In the genomic region with DNA sequence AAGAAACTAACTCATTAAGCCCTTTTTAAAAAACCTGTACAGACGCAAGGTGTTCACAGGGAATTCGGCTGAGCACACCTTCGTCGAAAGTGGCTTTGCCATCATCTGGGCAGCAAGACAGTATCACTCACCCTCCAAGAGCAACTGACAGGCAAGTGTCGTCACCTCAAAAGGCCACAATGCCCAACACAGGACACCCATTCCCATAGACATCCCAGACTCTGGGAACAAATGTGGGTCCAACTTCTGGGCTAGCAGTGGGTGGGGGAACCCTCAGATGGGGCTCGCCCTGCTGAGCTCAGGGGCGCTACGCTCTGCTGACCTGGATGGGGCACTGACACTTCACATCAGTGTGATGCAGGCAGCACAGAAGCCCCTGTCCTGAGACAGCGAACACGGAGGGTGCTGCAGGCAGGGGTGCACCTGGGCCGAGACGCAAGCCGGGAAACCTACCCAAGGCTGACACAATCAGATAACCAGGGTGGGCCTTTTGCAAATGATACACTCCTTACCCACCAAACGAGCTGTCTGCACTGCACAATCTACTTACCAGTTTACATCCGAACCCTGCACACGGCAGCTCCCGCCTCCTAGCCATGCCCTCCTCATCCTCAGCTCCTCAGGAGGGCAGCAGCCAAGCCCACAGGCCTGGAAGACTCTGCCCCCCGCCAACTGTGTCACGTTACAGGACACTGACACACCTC, we compare ENCODE assay signal across 13 cellular contexts. TPM values are rescaled to one million over a fixed set of nuclear protein-coding genes. Genes with fewer than 3 reads are reported as not detected.
A peak's percentile ranks its signal among the peaks of the same experiment; 100 is the strongest.
DNase-seq lines count a peak whose midpoint lies in the region; ATAC-seq and TF ChIP-seq lines count a peak whose summit lies in the region.
"Had no signal": no experiment of that assay in that cellular context is flagged by ENCODE, and none has a peak within 500 bp of the region (broad histone marks: within the 10 kb centered on the region; RNA-seq: fewer than 3 reads in every experiment).

No MANE protein-coding gene starts in this region.

- intact Hi-C loops in right cardiac atrium (cut with DNase I): loop anchor here in 2 of 4 donors (10.0 kb wide), 2 partner anchors 173 to 247 kb away; partner anchors contain the start of gene LARP4B (in 1 of the 2)
- intact Hi-C loops in Right ventricle myocardium superior (cut with DNase I): no loop called here
- intact Hi-C loops in posterior cingulate gyrus (cut with DNase I): loop anchor here (5.0 to 10.0 kb wide), 3 partner anchors 53 to 175 kb away; no protein-coding TSS in a partner anchor
- intact Hi-C loops in colonic mucosa (cut with DNase I): no loop called here

- peak overlapping the region; percentile 98 for H3K9ac ChIP-seq in neural cell (ENCODE audit: low read length)
- no peak overlapping the region for H3K9ac ChIP-seq in colonic mucosa (ENCODE audit: low read depth in 2 of 2, low read length in 2 of 2)

- no peaks in the 10 kb centered on the region for H3F3A ChIP-seq in neural cell (ENCODE audit: insufficient read depth, low read length, poor library complexity, severe bottlenecking)

- H3K4me3 ChIP-seq in right cardiac atrium (ENCODE audit: low read length) (peak overlapping the region; percentile 95), neural cell (ENCODE audit: low read length) (peak overlapping the region; percentile 98), colonic mucosa (no peak overlapping the region)

- H3K36me3 ChIP-seq in neural cell (ENCODE audit: insufficient read depth, low read length): no peaks in the 10 kb centered on the region
- no peaks in the 10 kb centered on the region for H3K36me3 ChIP-seq in colonic mucosa
- H3K36me3 ChIP-seq: cardiac muscle cell had no signal

- peak overlapping the region; percentile 90 for H3K4me3 Mint-ChIP-seq in endothelial cell (ENCODE audit: unreplicated experiment)
- H3K4me3 Mint-ChIP-seq: CD8-positive, alpha-beta T cell had no signal

- H3K4me2 ChIP-seq in neural cell (ENCODE audit: low read length): peak overlapping the region; percentile 94

- H3K4me1 ChIP-seq in right cardiac atrium (ENCODE audit: control insufficient read depth, insufficient read depth, low read length) (peaks cover 4% of the 10 kb centered on the region), colonic mucosa (no peaks in the 10 kb centered on the region)

- H2AFZ ChIP-seq in neural cell (ENCODE audit: low read depth, low read length): no peak overlapping the region

- peaks cover 6% of the 10 kb centered on the region for H3K36me3 Mint-ChIP-seq in endothelial cell (ENCODE audit: low read depth, unreplicated experiment)
- H3K36me3 Mint-ChIP-seq: CD8-positive, alpha-beta T cell had no signal

- no peaks in the 10 kb centered on the region for H3K9me3 Mint-ChIP-seq in endothelial cell (ENCODE audit: unreplicated experiment)
- H3K9me3 Mint-ChIP-seq: CD8-positive, alpha-beta T cell had no signal

- H3K27ac ChIP-seq in right cardiac atrium (ENCODE audit: low read length) (no peak overlapping the region), neural cell (ENCODE audit: low read length) (no peak overlapping the region), colonic mucosa (no peak overlapping the region)

- no peak for TF ChIP-seq CTCF in endothelial cell (IDR thresholded peaks at IDR 0.05; ENCODE audit: unreplicated experiment)
- TF ChIP-seq CTCF in neural cell (IDR thresholded peaks at IDR 0.05; ENCODE audit: poor library complexity, severe bottlenecking): no peak
- no peak for TF ChIP-seq CTCF in colonic mucosa (IDR thresholded peaks at IDR 0.05)

- H3K4me1 Mint-ChIP-seq in endothelial cell (ENCODE audit: unreplicated experiment): peaks cover 6% of the 10 kb centered on the region

- H3K9me3 ChIP-seq in right cardiac atrium (ENCODE audit: control insufficient read depth, low read length): no peaks in the 10 kb centered on the region
- no peaks in the 10 kb centered on the region for H3K9me3 ChIP-seq in neural cell (ENCODE audit: low read length)
- H3K9me3 ChIP-seq in colonic mucosa: no peaks in the 10 kb centered on the region

- H3K27me3 ChIP-seq in right cardiac atrium (ENCODE audit: control insufficient read depth, insufficient read depth): no peaks in the 10 kb centered on the region
- H3K27me3 ChIP-seq in neural cell (ENCODE audit: insufficient read depth, low read depth, low read length): no peaks in the 10 kb centered on the region
- H3K27me3 ChIP-seq in colonic mucosa: no peaks in the 10 kb centered on the region
- H3K27me3 ChIP-seq: cardiac muscle cell had no signal

- H3K79me2 ChIP-seq in neural cell (replicated peaks; ENCODE audit: insufficient read depth, low read length): peaks cover 56% of the 10 kb centered on the region

- TF ChIP-seq EP300 in neural cell (conservative IDR thresholded peaks at IDR 0.05; ENCODE audit: poor library complexity, severe bottlenecking): no peak

- ATAC-seq in right cardiac atrium: no peak
- no peak for ATAC-seq in Right ventricle myocardium superior (ENCODE audit: poor library complexity)
- ATAC-seq in activated CD4-positive, CD25-positive, alpha-beta regulatory T cell treated with anti-CD3 and anti-CD28 coated beads, Interleukin-2, amount 50 U/mL, for 24 hours: no peak
- no peak for ATAC-seq in GM21717 (IDR thresholded peaks at IDR 0.05; ENCODE audit: unreplicated experiment)
- ATAC-seq: CD8-positive, alpha-beta T cell had no signal

- no peak for TF ChIP-seq RAD21 in neural cell (conservative IDR thresholded peaks at IDR 0.05)

- H4K20me1 ChIP-seq in neural cell (ENCODE audit: insufficient read depth): peaks cover 26% of the 10 kb centered on the region

- peaks cover 13% of the 10 kb centered on the region for H3K27me3 Mint-ChIP-seq in endothelial cell (ENCODE audit: unreplicated experiment)

- WGBS in right cardiac atrium: 72% methylated on average over 19 of the region's 19 CpGs

- no peak for DNase-seq in right cardiac atrium
- DNase-seq in Right ventricle myocardium superior: no peak
- DNase-seq in endothelial cell (ENCODE audit: low spot score): no peak
- DNase-seq in posterior cingulate gyrus: no peak
- no peak for DNase-seq in colonic mucosa
- DNase-seq: CD8-positive, alpha-beta T cell; islet precursor cell; NCI-H1105 treated with DMSO at 0.1 percent for 48 hours; stimulated activated CD4-positive, alpha-beta T cell treated with anti-CD3 and anti-CD28 coated beads, Interleukin-2, amount 100 ng/mL, for 24 hours had no signal

- no peak overlapping the region for H3K27ac Mint-ChIP-seq in endothelial cell (ENCODE audit: unreplicated experiment)
- H3K27ac Mint-ChIP-seq: CD8-positive, alpha-beta T cell had no signal

- no peaks in the 10 kb centered on the region for H3K9me2 ChIP-seq in neural cell (ENCODE audit: insufficient read depth, low read length)

TF ChIP-seq in neural cell, 6 proteins besides CTCF, POLR2A, EP300 and RAD21:
- TF ChIP-seq SMC3 (conservative IDR thresholded peaks at IDR 0.05; ENCODE audit: poor library complexity): no peak
- TF ChIP-seq TAF1 (IDR thresholded peaks at IDR 0.05; ENCODE audit: low read depth): no peak
- TF ChIP-seq EZH2 (IDR thresholded peaks at IDR 0.05; ENCODE audit: borderline replicate concordance, insufficient read depth, low read length, poor library complexity, severe bottlenecking): no peak

RNA-seq across cellular contexts. Expression of gene DIP2C, which starts 1.7 kb away (rescaled TPM):
- 10 to 100 TPM; 23.7 to 31.5 (median 26.9) TPM for total RNA-seq in right cardiac atrium
- polyA plus RNA-seq in right cardiac atrium: 7.9 TPM
- 29.1 TPM for total RNA-seq in Right ventricle myocardium superior
- total RNA-seq in endothelial cell (ENCODE audit: unreplicated experiment): 13.1 TPM
- 24.1 and 25.6 TPM in 2 replicates for polyA plus RNA-seq in neural cell
- polyA minus RNA-seq in neural cell: 64.8 and 67.7 TPM in 2 replicates
- 10 to 100 TPM in 1 of 2 donors, 1 to 10 TPM in 1; 7.6 to 11.2 TPM for total RNA-seq in colonic mucosa
